Comparison of ENCODE assay signal across 1 cellular context in the genomic region with DNA sequence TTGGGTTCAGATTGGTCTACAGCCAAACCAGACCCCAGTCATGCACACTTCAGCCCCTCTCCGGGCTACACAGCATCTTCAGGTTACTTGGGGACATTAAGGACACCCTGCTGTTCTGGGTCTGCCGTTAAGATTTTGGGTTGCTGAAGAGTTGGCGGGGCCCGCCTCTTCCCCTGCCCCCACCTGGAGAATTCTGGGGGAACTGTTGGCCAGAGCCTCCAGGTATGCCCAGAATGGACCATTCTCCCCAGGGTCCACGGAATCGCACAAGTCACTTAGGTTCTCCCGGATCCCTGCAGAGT.
TF ChIP-seq lines count a peak whose summit lies in the region.

No MANE protein-coding gene starts in this region.

TF ChIP-seq in SK-N-SH treated with all-trans-retinoic acid at 6 μM for 48 hours, 23 proteins besides CTCF, POLR2A, EP300 and RAD21 (continued from another document):
- TF ChIP-seq, protein P1, sequence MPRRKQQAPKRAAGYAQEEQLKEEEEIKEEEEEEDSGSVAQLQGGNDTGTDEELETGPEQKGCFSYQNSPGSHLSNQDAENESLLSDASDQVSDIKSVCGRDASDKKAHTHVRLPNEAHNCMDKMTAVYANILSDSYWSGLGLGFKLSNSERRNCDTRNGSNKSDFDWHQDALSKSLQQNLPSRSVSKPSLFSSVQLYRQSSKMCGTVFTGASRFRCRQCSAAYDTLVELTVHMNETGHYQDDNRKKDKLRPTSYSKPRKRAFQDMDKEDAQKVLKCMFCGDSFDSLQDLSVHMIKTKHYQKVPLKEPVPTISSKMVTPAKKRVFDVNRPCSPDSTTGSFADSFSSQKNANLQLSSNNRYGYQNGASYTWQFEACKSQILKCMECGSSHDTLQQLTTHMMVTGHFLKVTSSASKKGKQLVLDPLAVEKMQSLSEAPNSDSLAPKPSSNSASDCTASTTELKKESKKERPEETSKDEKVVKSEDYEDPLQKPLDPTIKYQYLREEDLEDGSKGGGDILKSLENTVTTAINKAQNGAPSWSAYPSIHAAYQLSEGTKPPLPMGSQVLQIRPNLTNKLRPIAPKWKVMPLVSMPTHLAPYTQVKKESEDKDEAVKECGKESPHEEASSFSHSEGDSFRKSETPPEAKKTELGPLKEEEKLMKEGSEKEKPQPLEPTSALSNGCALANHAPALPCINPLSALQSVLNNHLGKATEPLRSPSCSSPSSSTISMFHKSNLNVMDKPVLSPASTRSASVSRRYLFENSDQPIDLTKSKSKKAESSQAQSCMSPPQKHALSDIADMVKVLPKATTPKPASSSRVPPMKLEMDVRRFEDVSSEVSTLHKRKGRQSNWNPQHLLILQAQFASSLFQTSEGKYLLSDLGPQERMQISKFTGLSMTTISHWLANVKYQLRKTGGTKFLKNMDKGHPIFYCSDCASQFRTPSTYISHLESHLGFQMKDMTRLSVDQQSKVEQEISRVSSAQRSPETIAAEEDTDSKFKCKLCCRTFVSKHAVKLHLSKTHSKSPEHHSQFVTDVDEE (CRISPR knock-in tag; IDR thresholded peaks at IDR 0.05), result no peak
- TF ChIP-seq ZNF70 (CRISPR knock-in tag; IDR thresholded peaks at IDR 0.05) (no peak), ARNTL (CRISPR knock-in tag; IDR thresholded peaks at IDR 0.05; ENCODE audit: borderline replicate concordance, low read depth) (no peak), ISL1 (CRISPR knock-in tag; IDR thresholded peaks at IDR 0.05) (no peak), CSDC2 (CRISPR knock-in tag; IDR thresholded peaks at IDR 0.05) (no peak), ZFP3 (CRISPR knock-in tag; IDR thresholded peaks at IDR 0.05) (no peak), ESRRG (CRISPR knock-in tag; IDR thresholded peaks at IDR 0.05) (no peak), TCF4 (CRISPR knock-in tag; IDR thresholded peaks at IDR 0.05; ENCODE audit: borderline replicate concordance) (no peak), RARB (CRISPR knock-in tag; IDR thresholded peaks at IDR 0.05) (no peak), ZFP30 (CRISPR knock-in tag; IDR thresholded peaks at IDR 0.05) (no peak)
- TF ChIP-seq, protein P2, sequence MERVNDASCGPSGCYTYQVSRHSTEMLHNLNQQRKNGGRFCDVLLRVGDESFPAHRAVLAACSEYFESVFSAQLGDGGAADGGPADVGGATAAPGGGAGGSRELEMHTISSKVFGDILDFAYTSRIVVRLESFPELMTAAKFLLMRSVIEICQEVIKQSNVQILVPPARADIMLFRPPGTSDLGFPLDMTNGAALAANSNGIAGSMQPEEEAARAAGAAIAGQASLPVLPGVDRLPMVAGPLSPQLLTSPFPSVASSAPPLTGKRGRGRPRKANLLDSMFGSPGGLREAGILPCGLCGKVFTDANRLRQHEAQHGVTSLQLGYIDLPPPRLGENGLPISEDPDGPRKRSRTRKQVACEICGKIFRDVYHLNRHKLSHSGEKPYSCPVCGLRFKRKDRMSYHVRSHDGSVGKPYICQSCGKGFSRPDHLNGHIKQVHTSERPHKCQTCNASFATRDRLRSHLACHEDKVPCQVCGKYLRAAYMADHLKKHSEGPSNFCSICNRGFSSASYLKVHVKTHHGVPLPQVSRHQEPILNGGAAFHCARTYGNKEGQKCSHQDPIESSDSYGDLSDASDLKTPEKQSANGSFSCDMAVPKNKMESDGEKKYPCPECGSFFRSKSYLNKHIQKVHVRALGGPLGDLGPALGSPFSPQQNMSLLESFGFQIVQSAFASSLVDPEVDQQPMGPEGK (CRISPR knock-in tag; IDR thresholded peaks at IDR 0.05; ENCODE audit: borderline replicate concordance), result no peak
TF ChIP-seq in SK-N-SH treated with all-trans-retinoic acid at 6 μM for 48 hours: peak in this region for 0.
